15 cellular contexts compared by ENCODE assay signal in genomic region chr12:111764120-111764821, GRCh38. TPM values are rescaled to one million over a fixed set of nuclear protein-coding genes. Genes with fewer than 3 reads are reported as not detected.
DNase-seq lines count a peak whose midpoint lies in the region; ATAC-seq and TF ChIP-seq lines count a peak whose summit lies in the region.
"Had no signal": no experiment of that assay in that cellular context is flagged by ENCODE, and none has a peak within 500 bp of the region (broad histone marks: within the 10 kb centered on the region; RNA-seq: fewer than 3 reads in every experiment).

No MANE protein-coding gene starts in this region.

- H3K36me3 Mint-ChIP-seq in CD4-positive, alpha-beta T cell (ENCODE audit: low read depth), result no peaks in the 10 kb centered on the region
- H3K36me3 Mint-ChIP-seq in activated B cell treated with CpG ODN at 0.5 μM for 24 hours (ENCODE audit: low read depth), result no peaks in the 10 kb centered on the region

- H3K9me3 Mint-ChIP-seq in CD4-positive, alpha-beta T cell, result no peaks in the 10 kb centered on the region
- H3K9me3 Mint-ChIP-seq in activated B cell treated with CpG ODN at 0.5 μM for 24 hours, result no peaks in the 10 kb centered on the region
- H3K9me3 Mint-ChIP-seq: nephron progenitor cell had no signal

- H3K9me2 ChIP-seq in hepatocyte (replicated peaks; ENCODE audit: insufficient read depth), result no peaks in the 10 kb centered on the region

- H4K20me1 ChIP-seq in smooth muscle cell (ENCODE audit: low read depth) (peaks cover 22% of the 10 kb centered on the region), hepatocyte (ENCODE audit: insufficient read depth, poor library complexity, severe bottlenecking) (peaks cover 10% of the 10 kb centered on the region)

- POLR2A ChIA-PET in CD4-positive, alpha-beta T cell (lab: Charles Lee), result interaction anchor here (0.7 kb wide), 1 partner anchor 630 kb away, joined by 3 read pairs; no protein-coding TSS in a partner anchor
- POLR2A ChIA-PET in activated B cell treated with CpG ODN at 0.5 μM for 24 hours (lab: Charles Lee), result interaction anchor here (0.6 to 4.1 kb wide), 17 partner anchors 10 to 477 kb away, joined by 3 to 73 read pairs (median 5); partner anchors contain the start of genes ACAD10, BRAP and MAPKAPK5

- H2AFZ ChIP-seq in smooth muscle cell (ENCODE audit: low read depth) (no peak overlapping the region), hepatocyte (no peak overlapping the region)

- no peaks in the 10 kb centered on the region for H3F3A ChIP-seq in smooth muscle cell (ENCODE audit: low read depth)

- H3K36me3 ChIP-seq in smooth muscle cell (ENCODE audit: low read depth) (no peaks in the 10 kb centered on the region), hepatocyte (replicated peaks; ENCODE audit: insufficient read depth, low read depth) (no peaks in the 10 kb centered on the region)
- H3K36me3 ChIP-seq: lower lobe of right lung had no signal

- ATAC-seq in CD4-positive, alpha-beta T cell (ENCODE audit: poor library complexity), result no peak
- ATAC-seq in GM18511 (IDR thresholded peaks at IDR 0.05; ENCODE audit: unreplicated experiment) (peak; percentile 44), HG02798 (IDR thresholded peaks at IDR 0.05; ENCODE audit: poor library complexity, unreplicated experiment) (peak; percentile 41), activated B cell treated with CpG ODN at 0.5 μM for 24 hours (ENCODE audit: low read depth) (peak; percentile 50), GM21367 (IDR thresholded peaks at IDR 0.05; ENCODE audit: unreplicated experiment) (no peak)
- ATAC-seq: lower lobe of right lung had no signal

- H3K4me1 Mint-ChIP-seq in CD4-positive, alpha-beta T cell (ENCODE audit: low read depth), result peaks cover 15% of the 10 kb centered on the region
- H3K4me1 Mint-ChIP-seq in activated B cell treated with CpG ODN at 0.5 μM for 24 hours, result peaks cover 79% of the 10 kb centered on the region

- no peak overlapping the region for H3K9ac ChIP-seq in smooth muscle cell (ENCODE audit: low read depth)

- H3K4me1 ChIP-seq in smooth muscle cell (ENCODE audit: low read depth) (peaks cover 22% of the 10 kb centered on the region), hepatocyte (ENCODE audit: insufficient read depth) (peaks cover 17% of the 10 kb centered on the region)

- intact Hi-C loops in CD4-positive, alpha-beta T cell (cut with DNase I, micrococcal nuclease), result no loop called here
- intact Hi-C loops in activated B cell treated with CpG ODN at 0.5 μM for 24 hours (cut with micrococcal nuclease), result loop anchor here (10.0 kb wide), 1 partner anchor 79 kb away; the partner anchor contains the start of genes ACAD10 and BRAP

- CTCF ChIA-PET in CD4-positive, alpha-beta T cell (lab: Charles Lee), result no interaction called here
- CTCF ChIA-PET in activated B cell treated with CpG ODN at 0.5 μM for 24 hours (lab: Charles Lee), result interaction anchor here (0.9 to 5.1 kb wide), 6 partner anchors 11 to 78 kb away, joined by 3 to 41 read pairs (median 6); partner anchors contain the start of gene MAPKAPK5

- H3K4me3 Mint-ChIP-seq in CD4-positive, alpha-beta T cell, result peak overlapping the region; percentile 50
- H3K4me3 Mint-ChIP-seq in activated B cell treated with CpG ODN at 0.5 μM for 24 hours, result peak overlapping the region; percentile 79
- H3K4me3 Mint-ChIP-seq: nephron progenitor cell had no signal

- H3K4me2 ChIP-seq in smooth muscle cell (no peak overlapping the region), hepatocyte (no peak overlapping the region)

- H3K4me3 ChIP-seq in smooth muscle cell (no peak overlapping the region), hepatocyte (no peak overlapping the region)
- H3K4me3 ChIP-seq: lower lobe of right lung had no signal

- no peaks in the 10 kb centered on the region for H3K9me3 ChIP-seq in CD4-positive, alpha-beta T cell (ENCODE audit: control insufficient read depth, low read length)
- H3K9me3 ChIP-seq in smooth muscle cell (replicated peaks; ENCODE audit: low read depth), result no peaks in the 10 kb centered on the region
- H3K9me3 ChIP-seq in hepatocyte (ENCODE audit: low read depth), result no peaks in the 10 kb centered on the region
- H3K9me3 ChIP-seq: lower lobe of right lung had no signal

- 69% methylated on average over 6 of the region's 6 CpGs for WGBS in smooth muscle cell (ENCODE audit: low lambda C conversion rate)
- WGBS in hepatocyte (ENCODE audit: low lambda C conversion rate, missing lambda C conversion rate), result 77% methylated on average over 6 of the region's 6 CpGs

- H3K27ac Mint-ChIP-seq in CD4-positive, alpha-beta T cell, result no peak overlapping the region
- H3K27ac Mint-ChIP-seq in activated B cell treated with CpG ODN at 0.5 μM for 24 hours, result peak overlapping the region; percentile 96
- H3K27ac Mint-ChIP-seq: nephron progenitor cell had no signal

- no peak for DNase-seq in CD4-positive, alpha-beta T cell
- DNase-seq in activated B cell treated with CpG ODN at 0.5 μM for 24 hours (no peak), smooth muscle cell (lab: John Stamatoyannopoulos, UW; ENCODE audit: unreplicated experiment) (no peak), hepatocyte (ENCODE audit: low spot score) (no peak), SHP77 (lab: John Stamatoyannopoulos, UW) (no peak)
- DNase-seq: activated gamma-delta T cell, Kasumi-1, lower lobe of right lung, NCI-H1436 treated with DMSO at 0.1 percent for 48 hours, NCI-H446 treated with DMSO at 0.1 percent for 48 hours, nephron progenitor cell, OCI-M1 had no signal

- H3K27me3 ChIP-seq in CD4-positive, alpha-beta T cell (ENCODE audit: control insufficient read depth, insufficient read depth, low read length), result peaks cover 33% of the 10 kb centered on the region
- H3K27me3 ChIP-seq in smooth muscle cell (ENCODE audit: low read depth), result no peaks in the 10 kb centered on the region
- no peaks in the 10 kb centered on the region for H3K27me3 ChIP-seq in hepatocyte

- H3K79me2 ChIP-seq in smooth muscle cell (ENCODE audit: low read depth) (peaks cover 19% of the 10 kb centered on the region), hepatocyte (peaks cover 19% of the 10 kb centered on the region)

- no peak overlapping the region for H3K27ac ChIP-seq in CD4-positive, alpha-beta T cell (ENCODE audit: low read depth, low read length)
- no peak overlapping the region for H3K27ac ChIP-seq in smooth muscle cell (ENCODE audit: low read depth)
- no peak overlapping the region for H3K27ac ChIP-seq in hepatocyte
- H3K27ac ChIP-seq: lower lobe of right lung had no signal

- H3K27me3 Mint-ChIP-seq in CD4-positive, alpha-beta T cell, result peaks cover 51% of the 10 kb centered on the region
- H3K27me3 Mint-ChIP-seq in activated B cell treated with CpG ODN at 0.5 μM for 24 hours, result no peaks in the 10 kb centered on the region

- no peak for TF ChIP-seq CTCF in CD4-positive, alpha-beta T cell (IDR thresholded peaks at IDR 0.05)
- TF ChIP-seq CTCF in activated B cell treated with CpG ODN at 0.5 μM for 24 hours (IDR thresholded peaks at IDR 0.05) (no peak), smooth muscle cell (IDR thresholded peaks at IDR 0.05; ENCODE audit: borderline replicate concordance, insufficient read depth, poor library complexity, severe bottlenecking) (no peak), hepatocyte (IDR thresholded peaks at IDR 0.05; ENCODE audit: poor library complexity) (no peak)

RNA-seq across cellular contexts. Expression of gene ALDH2, which starts 2.5 kb away (rescaled TPM):
- total RNA-seq in CD4-positive, alpha-beta T cell, result 1 to 10 TPM; 2.0 to 2.1 TPM
- total RNA-seq in activated B cell treated with CpG ODN at 0.5 μM for 24 hours, result 36.0 and 37.4 TPM in 2 replicates
- 17.0 and 30.5 TPM in 2 replicates for total RNA-seq in smooth muscle cell
- 54.6 and 75.3 TPM in 2 replicates for polyA plus RNA-seq in smooth muscle cell
- 116 and 126 TPM in 2 replicates for total RNA-seq in hepatocyte
- polyA plus RNA-seq in hepatocyte, result 185 and 203 TPM in 2 replicates

Comparison
In these comparisons a context has a peak if more than half of its experiments do, and no peak if none do; other contexts are left out.
1. ATAC-seq: peak in GM18511 (single experiment), HG02798 (single experiment) and activated B cell treated with CpG ODN at 0.5 μM for 24 hours (single experiment); none in CD4-positive, alpha-beta T cell (single experiment) and GM21367 (single experiment).